Comparison of ENCODE assay signal across 19 cellular contexts in the genomic region with DNA sequence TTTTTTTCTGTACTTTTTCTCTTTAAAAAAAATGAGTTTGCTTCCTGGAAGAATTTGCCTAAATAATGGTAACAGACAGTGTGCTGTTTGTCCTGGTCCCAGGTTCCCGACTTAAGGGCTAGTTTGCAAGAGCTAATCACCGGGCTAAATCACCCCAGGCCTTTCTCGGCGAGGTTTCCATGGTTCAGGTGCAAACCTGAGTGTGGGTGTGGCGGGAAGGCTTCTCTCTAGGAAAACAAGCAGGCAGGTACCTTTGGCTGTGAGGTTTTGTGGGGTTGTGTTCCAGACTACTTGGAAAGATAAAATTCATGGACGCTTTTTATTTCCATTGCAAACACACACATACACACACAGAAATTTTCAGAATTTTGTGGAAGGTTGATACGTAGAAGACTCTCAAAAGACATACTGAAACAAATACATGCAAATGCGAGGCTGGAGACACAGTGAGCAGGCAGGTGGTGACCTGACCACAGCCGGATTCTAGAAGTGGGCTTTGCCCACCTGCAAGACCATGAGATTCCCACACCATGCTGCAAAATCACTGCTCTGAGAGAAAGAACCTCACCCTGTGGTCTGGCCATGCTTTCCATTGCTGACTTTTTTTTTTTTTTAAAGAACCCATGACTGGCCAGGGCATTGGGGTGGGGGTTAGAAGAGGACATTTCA. TPM values are rescaled to one million over a fixed set of nuclear protein-coding genes. Genes with fewer than 3 reads are reported as not detected.
A peak's percentile ranks its signal among the peaks of the same experiment; 100 is the strongest.
DNase-seq lines count a peak whose midpoint lies in the region; ATAC-seq and TF ChIP-seq lines count a peak whose summit lies in the region.
"Had no signal": no experiment of that assay in that cellular context is flagged by ENCODE, and none has a peak within 500 bp of the region (broad histone marks: within the 10 kb centered on the region; RNA-seq: fewer than 3 reads in every experiment).

No MANE protein-coding gene starts in this region.

- intact Hi-C loops in dorsolateral prefrontal cortex (cut with DNase I): loop anchor here (1.0 to 2.0 kb wide), 2 partner anchors 22 to 23 kb away; no protein-coding TSS in a partner anchor

- H3K4me3 ChIP-seq in dorsolateral prefrontal cortex: peak overlapping the region; percentile 21 to 74 (median 53)
- H3K4me3 ChIP-seq: thyroid gland had no signal

- DNase-seq in dorsolateral prefrontal cortex: peak in 1 of 10 donors; percentile 37
- no peak for DNase-seq in mucosa of gallbladder (ENCODE audit: low spot score)
- no peak for DNase-seq in NOMO-1 treated with DMSO at 0.1 percent for 48 hours (lab: John Stamatoyannopoulos, UW; ENCODE audit: unreplicated experiment)
- DNase-seq in inferior parietal cortex (ENCODE audit: extremely low spot score): no peak
- DNase-seq in AG08395 (ENCODE audit: low spot score): no peak
- DNase-seq: activated CD4-positive, alpha-beta T cell treated with anti-CD3 and anti-CD28 coated beads, Interleukin-2, amount 10 ng/mL, durations not matched to agents 24 days and 14 days; activated T-cell treated with anti-CD3 and anti-CD28 coated beads, Interleukin-2, amount 50 U/mL, for 4 hours; cerebellar nuclear complex; KBM-7; NCI-H1694; NCI-H82; thyroid gland had no signal

- ATAC-seq in GM18502 (IDR thresholded peaks at IDR 0.05; ENCODE audit: poor library complexity, unreplicated experiment): peak; percentile 80
- ATAC-seq in GM19468 (IDR thresholded peaks at IDR 0.05; ENCODE audit: extremely low read depth, unreplicated experiment): peak; percentile 49
- ATAC-seq in HG03025 (IDR thresholded peaks at IDR 0.05; ENCODE audit: low FRiP score, unreplicated experiment): peak; percentile 49
- ATAC-seq: activated T-cell treated with anti-CD3 and anti-CD28 coated beads, Interleukin-2, amount 50 U/mL, for 4 hours had no signal

- TF ChIP-seq CTCF in dorsolateral prefrontal cortex (IDR thresholded peaks at IDR 0.05 in 54 of 56, conservative IDR thresholded peaks at IDR 0.05 in 2 of 56; ENCODE audit: low read depth in 1 of 56, partially characterized antibody in 56 of 56): no peak

- H3K27me3 ChIP-seq in dorsolateral prefrontal cortex: no peaks in the 10 kb centered on the region
- H3K27me3 ChIP-seq: thyroid gland had no signal

- H3K27ac ChIP-seq in dorsolateral prefrontal cortex: peak overlapping the region in 57 of 59 donors; percentile 19 to 97 (median 91)
- H3K27ac ChIP-seq: epithelial cell of prostate, thyroid gland had no signal

RNA-seq across cellular contexts. Expression of a gene that starts 0.8 kb away (rescaled TPM):
- total RNA-seq in dorsolateral prefrontal cortex (100 to 1,000 TPM in 66 of 120 experiments, 10 to 100 TPM in 54; 11.2 to 509 (median 107) TPM), mucosa of gallbladder (4.0 TPM)
- total RNA-seq: activated CD4-positive, alpha-beta T cell treated with anti-CD3 and anti-CD28 coated beads, Interleukin-2, amount 10 ng/mL, durations not matched to agents 24 days and 14 days; glomerular endothelial cell; kidney epithelial cell; pulmonary artery endothelial cell had no signal

RNA-seq across cellular contexts. Expression of a gene that starts 39.0 kb away (rescaled TPM):
- total RNA-seq in dorsolateral prefrontal cortex: 100 to 1,000 TPM; 146 to 408 (median 218) TPM
- 389 TPM for total RNA-seq in mucosa of gallbladder
